ENCODE assay signal across 13 cellular contexts in genomic region chr1:1431006-1431844, GRCh38. TPM values are rescaled to one million over a fixed set of nuclear protein-coding genes. Genes with fewer than 3 reads are reported as not detected.
DNase-seq lines count a peak whose midpoint lies in the region; TF ChIP-seq lines count a peak whose summit lies in the region.
"Had no signal": no experiment of that assay in that cellular context is flagged by ENCODE, and none has a peak within 500 bp of the region (broad histone marks: within the 10 kb centered on the region; RNA-seq: fewer than 3 reads in every experiment).

No MANE protein-coding gene starts in this region.

- H3K4me3 ChIP-seq in cardiac muscle cell, result no peak overlapping the region
- no peak overlapping the region for H3K4me3 ChIP-seq in osteoblast (ENCODE audit: insufficient read depth, low read length)
- peak overlapping the region in 1 of 2 donors; percentile 24 for H3K4me3 ChIP-seq in vagina

- peak overlapping the region; percentile 62 for H2AFZ ChIP-seq in osteoblast (ENCODE audit: low read length)

- no peaks in the 10 kb centered on the region for H3K9me3 ChIP-seq in cardiac muscle cell (ENCODE audit: low read depth)
- no peaks in the 10 kb centered on the region for H3K9me3 ChIP-seq in osteoblast (ENCODE audit: low read depth, low read length)
- no peaks in the 10 kb centered on the region for H3K9me3 ChIP-seq in vagina

- no peaks in the 10 kb centered on the region for H4K20me1 ChIP-seq in osteoblast (ENCODE audit: insufficient read depth, low read length)

- H3K27ac ChIP-seq in cardiac muscle cell (peak overlapping the region; percentile 79), osteoblast (ENCODE audit: low read depth, low read length) (no peak overlapping the region), vagina (peak overlapping the region; percentile 90)
- H3K27ac ChIP-seq: 22Rv1 had no signal

- H3K4me2 ChIP-seq in osteoblast (ENCODE audit: insufficient read depth, low read length), result no peak overlapping the region

- H3K27me3 ChIP-seq in cardiac muscle cell (peaks cover 2% of the 10 kb centered on the region), osteoblast (ENCODE audit: insufficient read depth, low read length) (peaks cover 8% of the 10 kb centered on the region), vagina (no peaks in the 10 kb centered on the region)

- no peaks in the 10 kb centered on the region for H3K79me2 ChIP-seq in osteoblast (ENCODE audit: insufficient read depth, low read length)

- intact Hi-C loops in vagina (cut with DNase I), result no loop called here

- DNase-seq in DMS 273 (lab: John Stamatoyannopoulos, UW; ENCODE audit: unreplicated experiment) (peak; percentile 91), DMS 273 treated with DMSO at 0.1 percent for 48 hours (lab: John Stamatoyannopoulos, UW) (no peak), cardiac muscle cell (ENCODE audit: low read depth in 1 of 2, low spot score in 1 of 2) (no peak), osteoblast (ENCODE audit: insufficient read length, low spot score, missing footprints) (peak; percentile 94), vagina (ENCODE audit: extremely low spot score in 2 of 2) (no peak), NOMO-1 treated with DMSO at 0.1 percent for 48 hours (lab: John Stamatoyannopoulos, UW; ENCODE audit: unreplicated experiment) (no peak), DMS114 treated with DMSO at 0.1 percent for 48 hours (lab: John Stamatoyannopoulos, UW; ENCODE audit: unreplicated experiment) (no peak)
- DNase-seq in NK-92 treated with Interleukin-12 subunit alpha and Interleukin-12 subunit beta, amount 100 ng/mL, for 24 hours (lab: John Stamatoyannopoulos, UW), result no peak
- DNase-seq: effector CD4-positive, alpha-beta T cell; stimulated activated CD4-positive, alpha-beta T cell treated with anti-CD3 and anti-CD28 coated beads, Interleukin-12 subunit alpha, Interleukin-12 subunit beta, amount 100 ng/mL, for 4 hours; stimulated activated naive B cell treated with anti-CD40 and anti-IgM and Interleukin-4, amounts not matched to agents 10 μg/mL and 1 μg/mL and 100 μg/mL, for 72 hours; T1000 had no signal

- TF ChIP-seq POLR2A in vagina (IDR thresholded peaks at IDR 0.05), result no peak

- peaks cover 50% of the 10 kb centered on the region for H3K4me1 ChIP-seq in cardiac muscle cell (ENCODE audit: low read depth)
- H3K4me1 ChIP-seq in osteoblast (ENCODE audit: insufficient read depth, low read length), result peaks cover 13% of the 10 kb centered on the region
- peaks cover 69% of the 10 kb centered on the region for H3K4me1 ChIP-seq in vagina

- TF ChIP-seq CTCF in cardiac muscle cell (IDR thresholded peaks at IDR 0.05; ENCODE audit: low read depth, low read length) (no peak), osteoblast (IDR thresholded peaks at IDR 0.05; ENCODE audit: extremely low read depth, low read depth, low read length) (no peak), vagina (IDR thresholded peaks at IDR 0.05) (no peak)

- H3K36me3 ChIP-seq in cardiac muscle cell (no peaks in the 10 kb centered on the region), osteoblast (ENCODE audit: insufficient read depth, low read length) (no peaks in the 10 kb centered on the region), vagina (no peaks in the 10 kb centered on the region)

RNA-seq across cellular contexts. Expression of gene VWA1, which starts 4.3 kb away (rescaled TPM):
- total RNA-seq in cardiac muscle cell (31.5 and 40.4 TPM in 2 replicates), osteoblast (2.4 and 4.3 TPM in 2 replicates), vagina (35.8 TPM)
- 31.5 and 48.1 TPM in 2 replicates for polyA plus RNA-seq in cardiac muscle cell

RNA-seq across cellular contexts. Expression of gene ANKRD65, which starts 10.1 kb away (rescaled TPM):
- 0.49 and 0.60 TPM in 2 replicates for total RNA-seq in cardiac muscle cell
- polyA plus RNA-seq in cardiac muscle cell, result 0.32 and 2.0 TPM in 2 replicates
- 1.2 and 1.8 TPM in 2 replicates for total RNA-seq in osteoblast
- 3.2 TPM for total RNA-seq in vagina

RNA-seq across cellular contexts. Expression of gene ATAD3C, which starts 18.3 kb away (rescaled TPM):
- total RNA-seq in cardiac muscle cell (0.21 and 0.28 TPM in 2 replicates), osteoblast (under 0.01 and 0.59 TPM in 2 replicates), vagina (not detected)
- polyA plus RNA-seq in cardiac muscle cell, result 0.49 and 0.53 TPM in 2 replicates

RNA-seq across cellular contexts. Expression of gene MRPL20, which starts 24.1 kb away (rescaled TPM):
- total RNA-seq in cardiac muscle cell (97.6 and 168 TPM in 2 replicates), osteoblast (53.9 and 58.9 TPM in 2 replicates), vagina (84.2 TPM)
- 204 and 255 TPM in 2 replicates for polyA plus RNA-seq in cardiac muscle cell

RNA-seq across cellular contexts. Expression of gene CCNL2, which starts 32.1 kb away (rescaled TPM):
- total RNA-seq in cardiac muscle cell (183 and 230 TPM in 2 replicates), osteoblast (138 and 139 TPM in 2 replicates), vagina (319 TPM)
- 283 and 301 TPM in 2 replicates for polyA plus RNA-seq in cardiac muscle cell

Comparison
In these comparisons a context has a peak if more than half of its experiments do, and no peak if none do; other contexts are left out.
1. DNase-seq: peak in DMS 273 (single experiment) and osteoblast (single experiment); none in DMS 273 treated with DMSO at 0.1 percent for 48 hours (single experiment), cardiac muscle cell (0 of 2), vagina (0 of 2), NOMO-1 treated with DMSO at 0.1 percent for 48 hours (single experiment), NK-92 treated with Interleukin-12 subunit alpha and Interleukin-12 subunit beta, amount 100 ng/mL, for 24 hours (single experiment) and DMS114 treated with DMSO at 0.1 percent for 48 hours (single experiment).